Comparison of ENCODE assay signal across 16 cellular contexts in the genomic region with DNA sequence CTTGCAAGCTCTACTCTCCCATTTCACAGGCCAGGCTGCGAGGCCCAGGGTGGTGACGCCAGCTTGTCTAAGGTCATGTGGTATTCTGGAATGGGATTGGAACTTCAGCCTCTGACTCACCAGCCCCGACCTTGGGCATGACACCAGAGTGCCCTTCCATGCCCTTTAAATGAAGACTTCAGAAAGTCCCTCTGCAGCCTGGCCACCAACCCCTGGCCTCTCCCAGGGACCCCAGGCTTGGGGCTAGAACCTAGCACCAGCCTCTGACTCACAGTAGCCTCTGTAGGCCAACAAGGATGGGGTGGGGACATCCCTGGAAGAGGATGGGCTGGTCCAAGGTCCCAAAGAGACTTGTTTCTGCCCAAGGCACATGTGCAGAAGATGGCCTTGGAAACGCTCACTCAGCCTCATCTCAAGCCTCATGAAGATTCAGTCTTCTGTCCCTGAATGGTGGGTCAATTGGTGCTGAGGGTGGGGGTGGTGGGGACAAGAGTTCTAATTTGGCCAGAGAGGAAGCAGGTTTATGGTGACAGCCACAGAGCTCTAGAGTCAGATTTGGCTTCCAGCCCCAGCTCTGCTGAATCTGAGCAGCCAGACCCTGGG. TPM values are rescaled to one million over a fixed set of nuclear protein-coding genes. Genes with fewer than 3 reads are reported as not detected.
DNase-seq lines count a peak whose midpoint lies in the region; ATAC-seq and TF ChIP-seq lines count a peak whose summit lies in the region.
"Had no signal": no experiment of that assay in that cellular context is flagged by ENCODE, and none has a peak within 500 bp of the region (broad histone marks: within the 10 kb centered on the region; RNA-seq: fewer than 3 reads in every experiment).

No MANE protein-coding gene starts in this region.

- no peaks in the 10 kb centered on the region for H3K27me3 Mint-ChIP-seq in activated T-helper 2 cell treated with anti-CD3 and anti-CD28 coated beads, Interferon-gamma antibody, Interleukin-2, Interleukin-4, amounts not matched to agents 10 μg/mL and 5 μg/mL and 100 μg/mL, durations not matched to agents 14 hours and 24 hours and 36 hours (ENCODE audit: low read depth)

- no peak for ATAC-seq in activated CD4-positive, CD25-positive, alpha-beta regulatory T cell treated with anti-CD3 and anti-CD28 coated beads, Interleukin-2, amount 50 U/mL, for 24 hours
- ATAC-seq: body of pancreas, HepG2, Panc1 had no signal

- peak overlapping the region; percentile 99 for H3K27ac Mint-ChIP-seq in activated T-helper 2 cell treated with anti-CD3 and anti-CD28 coated beads, Interferon-gamma antibody, Interleukin-2, Interleukin-4, amounts not matched to agents 10 μg/mL and 5 μg/mL and 100 μg/mL, durations not matched to agents 14 hours and 24 hours and 36 hours

- peaks cover 34% of the 10 kb centered on the region for H3K36me3 Mint-ChIP-seq in activated T-helper 2 cell treated with anti-CD3 and anti-CD28 coated beads, Interferon-gamma antibody, Interleukin-2, Interleukin-4, amounts not matched to agents 10 μg/mL and 5 μg/mL and 100 μg/mL, durations not matched to agents 14 hours and 24 hours and 36 hours (ENCODE audit: low read depth)

- H3K79me2 ChIP-seq in Loucy (ENCODE audit: insufficient read depth, low read length): peaks cover 35% of the 10 kb centered on the region
- H3K79me2 ChIP-seq: parathyroid adenoma had no signal

- no peaks in the 10 kb centered on the region for H3K9me3 Mint-ChIP-seq in activated T-helper 2 cell treated with anti-CD3 and anti-CD28 coated beads, Interferon-gamma antibody, Interleukin-2, Interleukin-4, amounts not matched to agents 10 μg/mL and 5 μg/mL and 100 μg/mL, durations not matched to agents 14 hours and 24 hours and 36 hours

- peak overlapping the region; percentile 74 for H3K4me2 ChIP-seq in Loucy (ENCODE audit: low read depth, low read length, poor library complexity, severe bottlenecking)

- no peak for TF ChIP-seq POLR2A in spleen (IDR thresholded peaks at IDR 0.05)

- H3K4me1 ChIP-seq in Loucy (ENCODE audit: insufficient read depth, low read length, poor library complexity, severe bottlenecking) (peaks cover 65% of the 10 kb centered on the region), spleen (peaks cover 6 to 45% (median 30%) of the 10 kb centered on the region in 6 donors)
- H3K4me1 ChIP-seq: body of pancreas, parathyroid adenoma, upper lobe of right lung had no signal

- peaks cover 16% of the 10 kb centered on the region for H3F3A ChIP-seq in Loucy (ENCODE audit: low read depth)

- peak overlapping the region; percentile 83 for H3K9ac ChIP-seq in Loucy (ENCODE audit: low read depth, low read length, poor library complexity, severe bottlenecking)
- H3K9ac ChIP-seq: parathyroid adenoma had no signal

- peak overlapping the region; percentile 47 for H3K4me3 Mint-ChIP-seq in activated T-helper 2 cell treated with anti-CD3 and anti-CD28 coated beads, Interferon-gamma antibody, Interleukin-2, Interleukin-4, amounts not matched to agents 10 μg/mL and 5 μg/mL and 100 μg/mL, durations not matched to agents 14 hours and 24 hours and 36 hours (ENCODE audit: low read depth)

- intact Hi-C loops in activated T-helper 2 cell treated with anti-CD3 and anti-CD28 coated beads, Interferon-gamma antibody, Interleukin-2, Interleukin-4, amounts not matched to agents 10 μg/mL and 5 μg/mL and 100 μg/mL, durations not matched to agents 14 hours and 24 hours and 36 hours (cut with micrococcal nuclease): loop anchor here (1.0 to 2.0 kb wide), 6 partner anchors 15 to 64 kb away; a partner anchor contains a TSS
- intact Hi-C loops in spleen (cut with DNase I; ENCODE audit: low total_unique reads): no loop called here

- TF ChIP-seq CTCF in Loucy (conservative IDR thresholded peaks at IDR 0.05; ENCODE audit: low read length): no peak
- TF ChIP-seq CTCF in spleen (IDR thresholded peaks at IDR 0.05 in 8 of 11, conservative IDR thresholded peaks at IDR 0.05 in 3 of 11): no peak

- H2AFZ ChIP-seq in Loucy (ENCODE audit: low read length): no peak overlapping the region
- H2AFZ ChIP-seq: parathyroid adenoma had no signal

- H3K27me3 ChIP-seq in Loucy (ENCODE audit: insufficient read depth, low read length, poor library complexity, severe bottlenecking): no peaks in the 10 kb centered on the region
- peaks cover 0 to 8% (median 0%) of the 10 kb centered on the region in 7 donors for H3K27me3 ChIP-seq in spleen (replicated peaks in 1 of 7)
- H3K27me3 ChIP-seq: body of pancreas, upper lobe of right lung had no signal

- H3K4me3 ChIP-seq in Loucy (ENCODE audit: low read length, poor library complexity, severe bottlenecking) (peak overlapping the region; percentile 63), spleen (no peak overlapping the region)
- H3K4me3 ChIP-seq: body of pancreas, upper lobe of right lung had no signal

- H3K36me3 ChIP-seq in Loucy (ENCODE audit: insufficient read depth, low read length) (no peaks in the 10 kb centered on the region), spleen (no peaks in the 10 kb centered on the region)
- H3K36me3 ChIP-seq: upper lobe of right lung had no signal

- no peaks in the 10 kb centered on the region for H3K9me2 ChIP-seq in Loucy (replicated peaks; ENCODE audit: low read depth, low read length)

- peak; percentile 73 for DNase-seq in activated CD8-positive, alpha-beta memory T cell treated with anti-CD3 and anti-CD28 coated beads for 24 hours
- DNase-seq in activated CD8-positive, alpha-beta memory T cell treated with anti-CD3 and anti-CD28 coated beads, Interleukin-2, amount 50 U/mL, for 48 hours: no peak
- no peak for DNase-seq in activated T-helper 2 cell treated with anti-CD3 and anti-CD28 coated beads, Interferon-gamma antibody, Interleukin-2, Interleukin-4, amounts not matched to agents 10 μg/mL and 5 μg/mL and 100 μg/mL, durations not matched to agents 14 hours and 24 hours and 36 hours (ENCODE audit: low spot score)
- DNase-seq in spleen (peak; percentile 70), NCI-H187 (lab: John Stamatoyannopoulos, UW) (no peak), amniotic stem cell (lab: John Stamatoyannopoulos, UW) (no peak)
- DNase-seq: NCI-H1417 treated with DMSO at 0.1 percent for 48 hours, NCI-H510A, upper lobe of right lung had no signal

- H4K20me1 ChIP-seq in Loucy (ENCODE audit: insufficient read depth, low read length, poor library complexity, severe bottlenecking): peaks cover 6% of the 10 kb centered on the region

- H3K27ac ChIP-seq in spleen: peak overlapping the region in 3 of 8 donors; percentile 79 to 86 (median 86)
- H3K27ac ChIP-seq: body of pancreas, parathyroid adenoma had no signal

- WGBS in spleen, 5 donors: 49 to 86% (median 62%) methylated on average over 3 to 4 of the region's 4 CpGs

- H3K9me3 ChIP-seq in Loucy (ENCODE audit: insufficient read depth, low read depth, low read length) (no peaks in the 10 kb centered on the region), spleen (no peaks in the 10 kb centered on the region)
- H3K9me3 ChIP-seq: body of pancreas, upper lobe of right lung had no signal

- peaks cover 68% of the 10 kb centered on the region for H3K4me1 Mint-ChIP-seq in activated T-helper 2 cell treated with anti-CD3 and anti-CD28 coated beads, Interferon-gamma antibody, Interleukin-2, Interleukin-4, amounts not matched to agents 10 μg/mL and 5 μg/mL and 100 μg/mL, durations not matched to agents 14 hours and 24 hours and 36 hours (ENCODE audit: low read depth)

RNA-seq across cellular contexts. Expression of a gene that starts 36.1 kb away (rescaled TPM):
- total RNA-seq in activated T-helper 2 cell treated with anti-CD3 and anti-CD28 coated beads, Interferon-gamma antibody, Interleukin-2, Interleukin-4, amounts not matched to agents 10 μg/mL and 5 μg/mL and 100 μg/mL, durations not matched to agents 14 hours and 24 hours and 36 hours: 129 and 135 TPM in 2 replicates
- total RNA-seq in spleen: 10 to 100 TPM; 38.1 to 76.3 (median 52.3) TPM
- polyA plus RNA-seq in spleen: 10 to 100 TPM; 17.3 to 22.1 (median 18.2) TPM
- total RNA-seq: fibroblast of villous mesenchyme had no signal

Comparison
In these comparisons a context has a peak if more than half of its experiments do, and no peak if none do; other contexts are left out.
1. DNase-seq: peak in activated CD8-positive, alpha-beta memory T cell treated with anti-CD3 and anti-CD28 coated beads for 24 hours (single experiment) and spleen (single experiment); none in activated CD8-positive, alpha-beta memory T cell treated with anti-CD3 and anti-CD28 coated beads, Interleukin-2, amount 50 U/mL, for 48 hours (single experiment), activated T-helper 2 cell treated with anti-CD3 and anti-CD28 coated beads, Interferon-gamma antibody, Interleukin-2, Interleukin-4, amounts not matched to agents 10 μg/mL and 5 μg/mL and 100 μg/mL, durations not matched to agents 14 hours and 24 hours and 36 hours (single experiment), NCI-H187 (0 of 2) and amniotic stem cell (single experiment).